Comparison of ENCODE assay signal across 15 cellular contexts in the genomic region with DNA sequence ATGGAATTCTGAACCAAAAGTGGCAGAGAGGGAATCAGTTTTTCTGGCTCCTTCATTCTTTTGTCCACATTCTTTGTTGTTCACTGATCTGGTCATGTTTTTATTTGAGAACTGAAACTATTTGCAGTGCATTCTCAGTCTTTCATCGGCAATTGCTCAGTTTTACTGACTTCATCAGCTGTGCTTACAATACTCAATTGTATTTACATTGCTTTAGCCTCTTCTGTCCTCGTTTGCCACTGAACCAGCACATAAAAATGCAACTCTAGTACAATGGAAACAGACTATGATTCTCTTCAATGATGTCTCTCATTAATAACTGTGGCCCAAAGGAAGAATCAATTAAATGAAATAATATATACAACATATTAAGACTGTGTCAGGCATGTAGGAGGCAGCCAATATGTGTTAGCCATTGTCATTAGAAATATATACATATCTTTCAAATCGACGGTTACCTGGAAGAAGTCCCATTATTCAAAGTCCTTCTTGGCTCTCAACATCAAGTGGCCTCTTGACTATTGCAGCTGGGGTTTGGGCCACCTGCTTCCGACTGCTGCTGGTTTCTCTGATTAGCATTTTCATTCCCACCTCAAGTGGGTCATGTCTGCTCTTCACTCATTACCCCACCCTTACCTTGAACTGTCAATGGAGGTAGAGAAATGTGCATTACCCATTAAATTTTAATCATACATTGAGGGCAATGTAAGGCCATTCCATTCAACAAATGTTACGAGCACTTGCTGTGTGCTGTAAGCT.
DNase-seq lines count a peak whose midpoint lies in the region; ATAC-seq and TF ChIP-seq lines count a peak whose summit lies in the region.
"Had no signal": no experiment of that assay in that cellular context is flagged by ENCODE, and none has a peak within 500 bp of the region (broad histone marks: within the 10 kb centered on the region; RNA-seq: fewer than 3 reads in every experiment).

No MANE protein-coding gene starts in this region.

- peak; percentile 4 for DNase-seq in DMS 273 (lab: John Stamatoyannopoulos, UW; ENCODE audit: unreplicated experiment)
- DNase-seq in DMS 273 treated with DMSO at 0.1 percent for 48 hours (lab: John Stamatoyannopoulos, UW), result no peak
- DNase-seq in NCI-H345 treated with DMSO at 0.1 percent for 48 hours (lab: John Stamatoyannopoulos, UW; ENCODE audit: unreplicated experiment), result peak; percentile 97
- DNase-seq in fibroblast of villous mesenchyme (ENCODE audit: low read depth), result peak; percentile 34
- DNase-seq in GF-D8 (lab: John Stamatoyannopoulos, UW), result no peak
- DNase-seq: activated naive CD4-positive, alpha-beta T cell treated with anti-CD3 and anti-CD28 coated beads for 36 hours; aorta; Kasumi-1; NCI-H1694 treated with DMSO at 0.1 percent for 48 hours; psoas muscle; stimulated activated CD4-positive, alpha-beta T cell treated with anti-CD3 and anti-CD28 coated beads, Interleukin-4, amount 100 ng/mL, for 4 hours had no signal

- H3K4me3 ChIP-seq in fibroblast of villous mesenchyme (ENCODE audit: low read depth, low read length), result no peak overlapping the region
- H3K4me3 ChIP-seq: psoas muscle, smooth muscle cell had no signal

- no peak for ATAC-seq in HG03135 (IDR thresholded peaks at IDR 0.05; ENCODE audit: unreplicated experiment)
- no peak for ATAC-seq in GM21360 (IDR thresholded peaks at IDR 0.05; ENCODE audit: unreplicated experiment)
- no peak for ATAC-seq in GM19395 (IDR thresholded peaks at IDR 0.05; ENCODE audit: unreplicated experiment)
- ATAC-seq: psoas muscle had no signal

- no peak for TF ChIP-seq CTCF in fibroblast of villous mesenchyme (IDR thresholded peaks at IDR 0.05; ENCODE audit: insufficient read depth, low read depth, low read length)

Comparison
In these comparisons a context has a peak if more than half of its experiments do, and no peak if none do; other contexts are left out.
1. DNase-seq: peak in DMS 273 (single experiment), NCI-H345 treated with DMSO at 0.1 percent for 48 hours (single experiment) and fibroblast of villous mesenchyme (single experiment); none in DMS 273 treated with DMSO at 0.1 percent for 48 hours (single experiment) and GF-D8 (single experiment).